In genomic region chr19:1333789-1334188, GRCh38 we compare ENCODE assay signal across 19 cellular contexts. TPM values are rescaled to one million over a fixed set of nuclear protein-coding genes. Genes with fewer than 3 reads are reported as not detected.
"Had no signal": no experiment of that assay in that cellular context is flagged by ENCODE, and none has a peak within 500 bp of the region (broad histone marks: within the 10 kb centered on the region; RNA-seq: fewer than 3 reads in every experiment).

No MANE protein-coding gene starts in this region.

- ATAC-seq: left ventricle myocardium superior, pancreas, WTC11 had no signal

- H3K4me1 Mint-ChIP-seq: activated CD4-positive, alpha-beta T cell treated with anti-CD3 and anti-CD28 coated beads, Interleukin-2, amount 10 ng/mL, durations not matched to agents 24 days and 14 days; nephron; WTC11 had no signal

- H3K9me3 Mint-ChIP-seq: activated CD4-positive, alpha-beta T cell treated with anti-CD3 and anti-CD28 coated beads, Interleukin-2, amount 10 ng/mL, durations not matched to agents 24 days and 14 days; activated naive CD4-positive, alpha-beta T cell treated with anti-CD3 and anti-CD28 coated beads for 36 hours; nephron; WTC11 had no signal

- H3K27ac ChIP-seq: brain microvascular endothelial cell, esophagus squamous epithelium, pancreas, right atrium auricular region, skin epidermis, stomach, thoracic aorta had no signal

- FAIRE-seq: islet of Langerhans, pancreas had no signal

- H3K4me3 ChIP-seq: esophagus squamous epithelium, pancreas, right atrium auricular region, skin epidermis, stomach, thoracic aorta had no signal

- DNase-seq: activated CD4-positive, alpha-beta T cell treated with anti-CD3 and anti-CD28 coated beads, Interleukin-2, amount 10 ng/mL, durations not matched to agents 24 days and 14 days; activated naive CD4-positive, alpha-beta T cell treated with anti-CD3 and anti-CD28 coated beads for 36 hours; brain microvascular endothelial cell; cerebellar nuclear complex; dermis blood vessel endothelial cell; esophagus squamous epithelium; foreskin fibroblast; left ventricle myocardium superior; mesendoderm; pancreas; stomach had no signal

- H3K4me1 ChIP-seq: esophagus squamous epithelium, pancreas, right atrium auricular region, stomach had no signal

- H3K4me3 Mint-ChIP-seq: activated CD4-positive, alpha-beta T cell treated with anti-CD3 and anti-CD28 coated beads, Interleukin-2, amount 10 ng/mL, durations not matched to agents 24 days and 14 days; activated naive CD4-positive, alpha-beta T cell treated with anti-CD3 and anti-CD28 coated beads for 36 hours; nephron; WTC11 had no signal

- H3K27ac Mint-ChIP-seq: activated CD4-positive, alpha-beta T cell treated with anti-CD3 and anti-CD28 coated beads, Interleukin-2, amount 10 ng/mL, durations not matched to agents 24 days and 14 days; activated naive CD4-positive, alpha-beta T cell treated with anti-CD3 and anti-CD28 coated beads for 36 hours; nephron; WTC11 had no signal

- H3K36me3 Mint-ChIP-seq: WTC11 had no signal

- H3K36me3 ChIP-seq: brain microvascular endothelial cell, esophagus squamous epithelium, pancreas, right atrium auricular region, stomach, thoracic aorta had no signal

- H3K27me3 ChIP-seq: brain microvascular endothelial cell, pancreas, right atrium auricular region had no signal

RNA-seq across cellular contexts. Expression of gene EFNA2, which starts 48.1 kb away (rescaled TPM):
- total RNA-seq: activated CD4-positive, alpha-beta T cell treated with anti-CD3 and anti-CD28 coated beads, Interleukin-2, amount 10 ng/mL, durations not matched to agents 24 days and 14 days; activated naive CD4-positive, alpha-beta T cell treated with anti-CD3 and anti-CD28 coated beads for 36 hours; dermis blood vessel endothelial cell; esophagus squamous epithelium; left ventricle myocardium superior; right atrium auricular region; T-helper 1 cell treated with Interleukin-12 subunit alpha and Interleukin-12 subunit beta and Interleukin-4 antibody, amounts not matched to agents 30 ng/mL and 1 ng/mL, for 36 hours; thoracic aorta had no signal
- polyA plus RNA-seq: adipose tissue, pancreas had no signal
